1 cellular context compared by ENCODE assay signal in the genomic region with DNA sequence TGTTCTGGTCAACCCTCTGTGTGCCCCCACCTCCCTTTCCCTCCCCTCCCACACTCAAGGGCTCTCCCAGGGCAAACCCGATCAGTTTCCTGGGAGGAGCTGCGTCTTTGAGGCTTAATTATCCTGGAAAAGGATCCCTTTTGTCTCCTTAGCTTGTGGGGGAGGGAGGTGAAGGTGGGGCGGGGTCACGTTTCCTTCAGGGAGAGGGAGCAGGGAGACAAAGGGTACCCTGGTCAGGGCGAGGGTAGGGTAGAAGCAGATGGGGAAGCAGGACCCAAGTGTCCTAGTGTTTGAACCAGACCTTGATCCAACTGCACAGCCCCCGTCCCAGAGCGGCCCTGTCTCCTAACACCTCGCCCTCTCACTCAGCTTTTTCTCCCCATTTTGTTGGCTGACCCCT.
TF ChIP-seq lines count a peak whose summit lies in the region.

No MANE protein-coding gene starts in this region.

TF ChIP-seq in H1, 55 proteins besides CTCF, POLR2A, EP300 and RAD21:
- peak; percentile 43; the same call in 1 of the 2 replicates for TF ChIP-seq TAF1 (IDR thresholded peaks at IDR 0.05; ENCODE audit: low read depth, low read length)
- TF ChIP-seq, protein P1, sequence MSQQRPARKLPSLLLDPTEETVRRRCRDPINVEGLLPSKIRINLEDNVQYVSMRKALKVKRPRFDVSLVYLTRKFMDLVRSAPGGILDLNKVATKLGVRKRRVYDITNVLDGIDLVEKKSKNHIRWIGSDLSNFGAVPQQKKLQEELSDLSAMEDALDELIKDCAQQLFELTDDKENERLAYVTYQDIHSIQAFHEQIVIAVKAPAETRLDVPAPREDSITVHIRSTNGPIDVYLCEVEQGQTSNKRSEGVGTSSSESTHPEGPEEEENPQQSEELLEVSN (IDR thresholded peaks at IDR 0.05): no peak
- no peak for TF ChIP-seq KDM1A (IDR thresholded peaks at IDR 0.05; ENCODE audit: borderline replicate concordance, low read length)
- peak; percentile 16; the same call in 1 of the 2 replicates for TF ChIP-seq MAX (IDR thresholded peaks at IDR 0.05)
- TF ChIP-seq CEBPB (IDR thresholded peaks at IDR 0.05; ENCODE audit: low read depth, low read length): no peak
TF ChIP-seq in H1: peak in this region for 2.
